Comparison of ENCODE assay signal across 1 cellular context in the genomic region with DNA sequence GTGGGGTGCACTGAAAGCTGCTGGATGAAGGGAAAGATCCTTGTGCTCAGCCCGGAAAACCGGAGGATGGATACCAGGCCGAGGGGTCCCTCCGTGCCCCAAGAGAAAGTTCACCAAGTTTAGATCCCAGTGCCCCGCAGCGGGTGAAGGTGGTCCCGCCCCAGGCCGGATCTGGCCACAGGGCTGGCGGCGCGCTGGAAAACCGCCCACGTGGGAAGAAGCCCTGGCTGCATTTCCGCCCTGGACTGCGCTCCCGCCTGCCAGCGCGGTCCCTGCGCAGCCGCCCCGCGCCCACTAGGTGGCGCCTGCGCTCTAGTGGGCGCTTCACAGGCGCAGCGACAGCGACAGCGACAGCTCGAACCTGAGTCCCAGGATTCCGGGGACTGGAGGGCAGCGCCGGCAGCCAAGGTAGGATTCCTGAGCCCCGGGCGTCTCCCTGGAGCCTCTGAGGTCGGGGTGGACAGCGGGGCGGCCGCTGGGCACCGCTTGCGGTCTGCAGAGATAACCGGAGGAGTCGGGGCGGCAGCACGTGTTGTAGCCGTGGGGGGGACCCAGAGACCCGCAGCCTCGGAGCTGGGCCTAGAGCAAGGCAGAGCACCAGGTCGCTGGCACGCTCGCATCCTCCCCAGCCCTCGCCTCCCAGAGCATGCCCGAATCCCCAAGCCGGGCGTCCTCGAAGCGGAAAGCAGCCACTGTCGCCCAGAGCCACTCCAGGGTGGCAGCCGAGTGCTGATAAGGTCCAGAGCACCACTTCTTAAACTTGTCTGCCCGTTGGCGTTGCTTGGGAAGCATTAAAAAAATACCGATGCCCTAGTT.
A peak's percentile ranks its signal among the peaks of the same experiment; 100 is the strongest.
TF ChIP-seq lines count a peak whose summit lies in the region.

Gene CHD9, plus strand, starts transcription at position 322 of the 816 bp plus-strand sequence. CDS start 101,099 bp downstream, outside the sequence.

TF ChIP-seq in HepG2, 621 proteins besides CTCF, POLR2A, EP300 and RAD21 (continued from another document and continues in another):
- TF ChIP-seq ZHX1 (CRISPR knock-in tag; IDR thresholded peaks at IDR 0.05; ENCODE audit: low read depth) = peak; percentile 89
- peak; percentile 62; the same call in 1 of the 2 replicates for TF ChIP-seq HOXA9 (CRISPR knock-in tag; IDR thresholded peaks at IDR 0.05; ENCODE audit: borderline replicate concordance)
- TF ChIP-seq JUN (CRISPR knock-in tag; IDR thresholded peaks at IDR 0.05) = no peak
- peak; percentile 99 for TF ChIP-seq ZNF501 (CRISPR knock-in tag; IDR thresholded peaks at IDR 0.05)
- peak; percentile 47 for TF ChIP-seq NFYB (CRISPR knock-in tag; IDR thresholded peaks at IDR 0.05)
- TF ChIP-seq ZNF121 (CRISPR knock-in tag; IDR thresholded peaks at IDR 0.05) = peak; percentile 68; the same call in 1 of the 2 replicates
- TF ChIP-seq ZNF512 (CRISPR knock-in tag; IDR thresholded peaks at IDR 0.05) = peak; percentile 64; the same call in 1 of the 2 replicates
- 0 out of 2 replicates have a peak, but pooled peaks have one; percentile 53 for TF ChIP-seq ZNF644 (CRISPR knock-in tag; IDR thresholded peaks at IDR 0.05; ENCODE audit: low read depth)
- TF ChIP-seq, protein P1, sequence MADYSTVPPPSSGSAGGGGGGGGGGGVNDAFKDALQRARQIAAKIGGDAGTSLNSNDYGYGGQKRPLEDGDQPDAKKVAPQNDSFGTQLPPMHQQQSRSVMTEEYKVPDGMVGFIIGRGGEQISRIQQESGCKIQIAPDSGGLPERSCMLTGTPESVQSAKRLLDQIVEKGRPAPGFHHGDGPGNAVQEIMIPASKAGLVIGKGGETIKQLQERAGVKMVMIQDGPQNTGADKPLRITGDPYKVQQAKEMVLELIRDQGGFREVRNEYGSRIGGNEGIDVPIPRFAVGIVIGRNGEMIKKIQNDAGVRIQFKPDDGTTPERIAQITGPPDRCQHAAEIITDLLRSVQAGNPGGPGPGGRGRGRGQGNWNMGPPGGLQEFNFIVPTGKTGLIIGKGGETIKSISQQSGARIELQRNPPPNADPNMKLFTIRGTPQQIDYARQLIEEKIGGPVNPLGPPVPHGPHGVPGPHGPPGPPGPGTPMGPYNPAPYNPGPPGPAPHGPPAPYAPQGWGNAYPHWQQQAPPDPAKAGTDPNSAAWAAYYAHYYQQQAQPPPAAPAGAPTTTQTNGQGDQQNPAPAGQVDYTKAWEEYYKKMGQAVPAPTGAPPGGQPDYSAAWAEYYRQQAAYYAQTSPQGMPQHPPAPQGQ (CRISPR knock-in tag; IDR thresholded peaks at IDR 0.05; ENCODE audit: borderline replicate concordance) = peak; percentile 68; the same call in 1 of the 2 replicates
- peak; percentile 85 for TF ChIP-seq TP53 (CRISPR knock-in tag; conservative IDR thresholded peaks at IDR 0.05)
- 0 out of 2 replicates have a peak, but pooled peaks have one; percentile 7 for TF ChIP-seq CREB1 (IDR thresholded peaks at IDR 0.05)
- TF ChIP-seq CREB1 (CRISPR knock-in tag; IDR thresholded peaks at IDR 0.05) = no peak
- peak; percentile 92; the same call in 1 of the 2 replicates for TF ChIP-seq ARHGAP35 (CRISPR knock-in tag; IDR thresholded peaks at IDR 0.05; ENCODE audit: borderline replicate concordance)
- TF ChIP-seq JUND (CRISPR knock-in tag; IDR thresholded peaks at IDR 0.05) = 0 out of 2 replicates have a peak, but pooled peaks have one; percentile 31
- TF ChIP-seq, protein P2, sequence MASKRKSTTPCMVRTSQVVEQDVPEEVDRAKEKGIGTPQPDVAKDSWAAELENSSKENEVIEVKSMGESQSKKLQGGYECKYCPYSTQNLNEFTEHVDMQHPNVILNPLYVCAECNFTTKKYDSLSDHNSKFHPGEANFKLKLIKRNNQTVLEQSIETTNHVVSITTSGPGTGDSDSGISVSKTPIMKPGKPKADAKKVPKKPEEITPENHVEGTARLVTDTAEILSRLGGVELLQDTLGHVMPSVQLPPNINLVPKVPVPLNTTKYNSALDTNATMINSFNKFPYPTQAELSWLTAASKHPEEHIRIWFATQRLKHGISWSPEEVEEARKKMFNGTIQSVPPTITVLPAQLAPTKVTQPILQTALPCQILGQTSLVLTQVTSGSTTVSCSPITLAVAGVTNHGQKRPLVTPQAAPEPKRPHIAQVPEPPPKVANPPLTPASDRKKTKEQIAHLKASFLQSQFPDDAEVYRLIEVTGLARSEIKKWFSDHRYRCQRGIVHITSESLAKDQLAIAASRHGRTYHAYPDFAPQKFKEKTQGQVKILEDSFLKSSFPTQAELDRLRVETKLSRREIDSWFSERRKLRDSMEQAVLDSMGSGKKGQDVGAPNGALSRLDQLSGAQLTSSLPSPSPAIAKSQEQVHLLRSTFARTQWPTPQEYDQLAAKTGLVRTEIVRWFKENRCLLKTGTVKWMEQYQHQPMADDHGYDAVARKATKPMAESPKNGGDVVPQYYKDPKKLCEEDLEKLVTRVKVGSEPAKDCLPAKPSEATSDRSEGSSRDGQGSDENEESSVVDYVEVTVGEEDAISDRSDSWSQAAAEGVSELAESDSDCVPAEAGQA (IDR thresholded peaks at IDR 0.05; ENCODE audit: low read depth) = peak; percentile 42; the same call in 1 of the 2 replicates
- TF ChIP-seq, protein P2 (CRISPR knock-in tag; IDR thresholded peaks at IDR 0.05; ENCODE audit: borderline replicate concordance) = no peak
- TF ChIP-seq MYNN (CRISPR knock-in tag; IDR thresholded peaks at IDR 0.05; ENCODE audit: low read depth) = peak; percentile 95; the same call in 1 of the 2 replicates
- no peak for TF ChIP-seq ZNF383 (CRISPR knock-in tag; IDR thresholded peaks at IDR 0.05; ENCODE audit: borderline replicate concordance)
- TF ChIP-seq HCFC1 (IDR thresholded peaks at IDR 0.05; ENCODE audit: low read depth, low read length) = no peak; the same call in 1 of the 2 replicates
- TF ChIP-seq, protein P3, sequence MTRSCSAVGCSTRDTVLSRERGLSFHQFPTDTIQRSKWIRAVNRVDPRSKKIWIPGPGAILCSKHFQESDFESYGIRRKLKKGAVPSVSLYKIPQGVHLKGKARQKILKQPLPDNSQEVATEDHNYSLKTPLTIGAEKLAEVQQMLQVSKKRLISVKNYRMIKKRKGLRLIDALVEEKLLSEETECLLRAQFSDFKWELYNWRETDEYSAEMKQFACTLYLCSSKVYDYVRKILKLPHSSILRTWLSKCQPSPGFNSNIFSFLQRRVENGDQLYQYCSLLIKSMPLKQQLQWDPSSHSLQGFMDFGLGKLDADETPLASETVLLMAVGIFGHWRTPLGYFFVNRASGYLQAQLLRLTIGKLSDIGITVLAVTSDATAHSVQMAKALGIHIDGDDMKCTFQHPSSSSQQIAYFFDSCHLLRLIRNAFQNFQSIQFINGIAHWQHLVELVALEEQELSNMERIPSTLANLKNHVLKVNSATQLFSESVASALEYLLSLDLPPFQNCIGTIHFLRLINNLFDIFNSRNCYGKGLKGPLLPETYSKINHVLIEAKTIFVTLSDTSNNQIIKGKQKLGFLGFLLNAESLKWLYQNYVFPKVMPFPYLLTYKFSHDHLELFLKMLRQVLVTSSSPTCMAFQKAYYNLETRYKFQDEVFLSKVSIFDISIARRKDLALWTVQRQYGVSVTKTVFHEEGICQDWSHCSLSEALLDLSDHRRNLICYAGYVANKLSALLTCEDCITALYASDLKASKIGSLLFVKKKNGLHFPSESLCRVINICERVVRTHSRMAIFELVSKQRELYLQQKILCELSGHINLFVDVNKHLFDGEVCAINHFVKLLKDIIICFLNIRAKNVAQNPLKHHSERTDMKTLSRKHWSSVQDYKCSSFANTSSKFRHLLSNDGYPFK (CRISPR knock-in tag; IDR thresholded peaks at IDR 0.05; ENCODE audit: borderline replicate concordance) = peak; percentile 78
- no peak for TF ChIP-seq HDAC6 (IDR thresholded peaks at IDR 0.05; ENCODE audit: low read depth, low read length)
- TF ChIP-seq ZNF329 (CRISPR knock-in tag; IDR thresholded peaks at IDR 0.05; ENCODE audit: low read depth) = peak; percentile 90
- TF ChIP-seq MIER2 (CRISPR knock-in tag; IDR thresholded peaks at IDR 0.05) = no peak
- TF ChIP-seq NFKBIZ (CRISPR knock-in tag; IDR thresholded peaks at IDR 0.05) = peak; percentile 56; the same call in 1 of the 2 replicates
- peak; percentile 91 for TF ChIP-seq HOXA3 (CRISPR knock-in tag; IDR thresholded peaks at IDR 0.05)
- TF ChIP-seq CHD4 (IDR thresholded peaks at IDR 0.05; ENCODE audit: borderline replicate concordance, low read length) = no peak; the same call in 1 of the 2 replicates
- TF ChIP-seq, protein P4, sequence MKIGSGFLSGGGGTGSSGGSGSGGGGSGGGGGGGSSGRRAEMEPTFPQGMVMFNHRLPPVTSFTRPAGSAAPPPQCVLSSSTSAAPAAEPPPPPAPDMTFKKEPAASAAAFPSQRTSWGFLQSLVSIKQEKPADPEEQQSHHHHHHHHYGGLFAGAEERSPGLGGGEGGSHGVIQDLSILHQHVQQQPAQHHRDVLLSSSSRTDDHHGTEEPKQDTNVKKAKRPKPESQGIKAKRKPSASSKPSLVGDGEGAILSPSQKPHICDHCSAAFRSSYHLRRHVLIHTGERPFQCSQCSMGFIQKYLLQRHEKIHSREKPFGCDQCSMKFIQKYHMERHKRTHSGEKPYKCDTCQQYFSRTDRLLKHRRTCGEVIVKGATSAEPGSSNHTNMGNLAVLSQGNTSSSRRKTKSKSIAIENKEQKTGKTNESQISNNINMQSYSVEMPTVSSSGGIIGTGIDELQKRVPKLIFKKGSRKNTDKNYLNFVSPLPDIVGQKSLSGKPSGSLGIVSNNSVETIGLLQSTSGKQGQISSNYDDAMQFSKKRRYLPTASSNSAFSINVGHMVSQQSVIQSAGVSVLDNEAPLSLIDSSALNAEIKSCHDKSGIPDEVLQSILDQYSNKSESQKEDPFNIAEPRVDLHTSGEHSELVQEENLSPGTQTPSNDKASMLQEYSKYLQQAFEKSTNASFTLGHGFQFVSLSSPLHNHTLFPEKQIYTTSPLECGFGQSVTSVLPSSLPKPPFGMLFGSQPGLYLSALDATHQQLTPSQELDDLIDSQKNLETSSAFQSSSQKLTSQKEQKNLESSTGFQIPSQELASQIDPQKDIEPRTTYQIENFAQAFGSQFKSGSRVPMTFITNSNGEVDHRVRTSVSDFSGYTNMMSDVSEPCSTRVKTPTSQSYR (CRISPR knock-in tag; IDR thresholded peaks at IDR 0.05; ENCODE audit: borderline replicate concordance) = peak; percentile 40; the same call in 1 of the 2 replicates
- TF ChIP-seq ZFP90 (CRISPR knock-in tag; IDR thresholded peaks at IDR 0.05; ENCODE audit: borderline replicate concordance) = peak; percentile 92; the same call in 1 of the 2 replicates
- no peak for TF ChIP-seq SMARCC2 (IDR thresholded peaks at IDR 0.05)
- peak; percentile 92 for TF ChIP-seq CBX1 (IDR thresholded peaks at IDR 0.05; ENCODE audit: low read depth)
- TF ChIP-seq, protein P5, sequence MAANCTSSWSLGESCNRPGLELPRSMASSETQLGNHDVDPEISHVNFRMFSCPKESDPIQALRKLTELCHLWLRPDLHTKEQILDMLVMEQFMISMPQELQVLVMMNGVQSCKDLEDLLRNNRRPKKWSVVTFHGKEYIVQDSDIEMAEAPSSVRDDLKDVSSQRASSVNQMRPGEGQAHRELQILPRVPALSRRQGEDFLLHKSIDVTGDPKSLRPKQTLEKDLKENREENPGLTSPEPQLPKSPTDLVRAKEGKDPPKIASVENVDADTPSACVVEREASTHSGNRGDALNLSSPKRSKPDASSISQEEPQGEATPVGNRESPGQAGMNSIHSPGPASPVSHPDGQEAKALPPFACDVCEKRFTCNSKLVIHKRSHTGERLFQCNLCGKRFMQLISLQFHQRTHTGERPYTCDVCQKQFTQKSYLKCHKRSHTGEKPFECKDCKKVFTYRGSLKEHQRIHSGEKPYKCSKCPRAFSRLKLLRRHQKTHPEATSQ (CRISPR knock-in tag; IDR thresholded peaks at IDR 0.05; ENCODE audit: borderline replicate concordance) = peak; percentile 91; the same call in 1 of the 2 replicates
- TF ChIP-seq FIP1L1 (IDR thresholded peaks at IDR 0.05; ENCODE audit: borderline replicate concordance, insufficient read depth, low read depth, low read length) = no peak; the same call in 1 of the 2 replicates
- TF ChIP-seq ELF1 (CRISPR knock-in tag; IDR thresholded peaks at IDR 0.05) = peak; percentile 92
